10 cellular contexts compared by ENCODE assay signal in genomic region chr3:184679056-184679502, GRCh38. TPM values are rescaled to one million over a fixed set of nuclear protein-coding genes. Genes with fewer than 3 reads are reported as not detected.
DNase-seq lines count a peak whose midpoint lies in the region; ATAC-seq and TF ChIP-seq lines count a peak whose summit lies in the region.
"Had no signal": no experiment of that assay in that cellular context is flagged by ENCODE, and none has a peak within 500 bp of the region (broad histone marks: within the 10 kb centered on the region; RNA-seq: fewer than 3 reads in every experiment).

No MANE protein-coding gene starts in this region.

- peak overlapping the region in 1 of 12 donors; percentile 10 for H3K4me3 ChIP-seq in heart left ventricle
- no peak overlapping the region for H3K4me3 ChIP-seq in trophoblast cell (ENCODE audit: low read depth, low read length)

- WGBS in heart left ventricle, 4 donors: 41 to 60% (median 49%) methylated on average over 15 to 16 of the region's 16 CpGs
- WGBS in trophoblast cell (ENCODE audit: extremely low coverage, insufficient coverage, insufficient read length): no CpG with 5 or more reads among the region's 16 CpGs

- H2BK120ac ChIP-seq in trophoblast cell (ENCODE audit: insufficient read depth, low read length, poor library complexity): no peak overlapping the region

- H4K12ac ChIP-seq in trophoblast cell (ENCODE audit: low read depth, low read length): no peak overlapping the region

- TF ChIP-seq POLR2A in heart left ventricle (IDR thresholded peaks at IDR 0.05): no peak

- H2BK12ac ChIP-seq in trophoblast cell (ENCODE audit: low read length): no peak overlapping the region

- H3K27me3 ChIP-seq in heart left ventricle (no peaks in the 10 kb centered on the region), trophoblast cell (ENCODE audit: insufficient read depth, low read length) (no peaks in the 10 kb centered on the region)

- H2AFZ ChIP-seq in trophoblast cell (ENCODE audit: insufficient read depth, low read length, poor library complexity): no peak overlapping the region

- H2BK5ac ChIP-seq in trophoblast cell (ENCODE audit: low read depth, low read length, poor library complexity): no peak overlapping the region

- H3K79me1 ChIP-seq in trophoblast cell (ENCODE audit: low read length): no peaks in the 10 kb centered on the region

- H3K36me3 ChIP-seq in heart left ventricle (no peaks in the 10 kb centered on the region), trophoblast cell (ENCODE audit: control insufficient read depth in 1 of 2, insufficient read depth in 2 of 2, low read length in 2 of 2) (no peaks in the 10 kb centered on the region)

- H3K4ac ChIP-seq in trophoblast cell (ENCODE audit: low read depth, low read length): no peak overlapping the region

- H3K23ac ChIP-seq in trophoblast cell (ENCODE audit: low read length): no peak overlapping the region

- ATAC-seq in heart left ventricle: peak in 3 of 4 donors; percentile 55 to 81 (median 58)
- no peak for ATAC-seq in HG03025 (IDR thresholded peaks at IDR 0.05; ENCODE audit: low FRiP score, unreplicated experiment)
- ATAC-seq in activated CD4-positive, CD25-positive, alpha-beta regulatory T cell treated with anti-CD3 and anti-CD28 coated beads, Interleukin-2, amount 50 U/mL, for 24 hours: no peak
- ATAC-seq: activated T-cell treated with anti-CD3 and anti-CD28 coated beads, Interleukin-2, amount 50 U/mL, for 4 hours had no signal

- no peak overlapping the region for H4K8ac ChIP-seq in trophoblast cell (ENCODE audit: low read depth, low read length)

- H3K18ac ChIP-seq in trophoblast cell (ENCODE audit: low read length): no peak overlapping the region

- H3K27ac ChIP-seq in heart left ventricle (peak overlapping the region in 5 of 12 donors; percentile 32 to 67 (median 45)), trophoblast cell (ENCODE audit: low read depth, low read length) (no peak overlapping the region)

- intact Hi-C loops in heart left ventricle (cut with DNase I): no loop called here

- H3K9me3 ChIP-seq in heart left ventricle (no peaks in the 10 kb centered on the region), trophoblast cell (ENCODE audit: insufficient read depth, low read depth, low read length) (peaks cover 6% of the 10 kb centered on the region)

- H3K14ac ChIP-seq in trophoblast cell (ENCODE audit: low read length): no peak overlapping the region

- H2AK5ac ChIP-seq in trophoblast cell (ENCODE audit: low read length): no peak overlapping the region

- H3K79me2 ChIP-seq in trophoblast cell (ENCODE audit: control insufficient read depth, insufficient read depth, low read length, poor library complexity): no peaks in the 10 kb centered on the region

- H4K91ac ChIP-seq in trophoblast cell (ENCODE audit: low read depth, low read length): no peak overlapping the region

- TF ChIP-seq CTCF in heart left ventricle (IDR thresholded peaks at IDR 0.05): no peak

- peak; percentile 79 for DNase-seq in ELF-1 (ENCODE audit: low read depth, low spot score)
- peak; percentile 42 for DNase-seq in NCI-H2171 treated with DMSO at 0.1 percent for 48 hours (lab: John Stamatoyannopoulos, UW)
- peak; percentile 65 to 84 (median 74) for DNase-seq in heart left ventricle
- no peak for DNase-seq in trophoblast cell
- DNase-seq in Kasumi-1 (lab: John Stamatoyannopoulos, UW): no peak
- DNase-seq in cerebellar nuclear complex (lab: John Stamatoyannopoulos, UW): no peak
- DNase-seq: activated T-cell treated with anti-CD3 and anti-CD28 coated beads, Interleukin-2, amount 50 U/mL, for 4 hours; CD4-positive, alpha-beta T cell had no signal

- H3K9ac ChIP-seq in trophoblast cell (ENCODE audit: low read length): no peak overlapping the region

- peak overlapping the region; percentile 14 for H3K4me2 ChIP-seq in trophoblast cell (ENCODE audit: low read length)

- H3K4me1 ChIP-seq in heart left ventricle (peaks cover 0 to 28% (median 8%) of the 10 kb centered on the region in 12 donors), trophoblast cell (ENCODE audit: control insufficient read depth in 1 of 2, insufficient read depth in 2 of 2, low read length in 2 of 2) (peaks cover 8 to 17% of the 10 kb centered on the region in 2 experiments)

RNA-seq across cellular contexts. Expression of gene MAGEF1, which starts 32.8 kb away (rescaled TPM):
- total RNA-seq in heart left ventricle: 10 to 100 TPM; 27.1 to 36.4 (median 32.6) TPM
- polyA plus RNA-seq in heart left ventricle: 10 to 100 TPM; 24.7 to 31.6 TPM
- polyA plus RNA-seq in trophoblast cell (2013): 28.9 and 31.1 TPM in 2 replicates

Comparison
In these comparisons a context has a peak if more than half of its experiments do, and no peak if none do; other contexts are left out.
1. DNase-seq: peak in ELF-1 (single experiment), NCI-H2171 treated with DMSO at 0.1 percent for 48 hours (single experiment) and heart left ventricle (5 of 5); none in trophoblast cell (0 of 2), Kasumi-1 (0 of 2) and cerebellar nuclear complex (0 of 2).
2. ATAC-seq: peak in heart left ventricle (3 of 4); none in HG03025 (single experiment) and activated CD4-positive, CD25-positive, alpha-beta regulatory T cell treated with anti-CD3 and anti-CD28 coated beads, Interleukin-2, amount 50 U/mL, for 24 hours (0 of 2).